In genomic region chr2:160224507-160224906, GRCh38 we compare ENCODE assay signal across 11 cellular contexts. TPM values are rescaled to one million over a fixed set of nuclear protein-coding genes. Genes with fewer than 3 reads are reported as not detected.
DNase-seq lines count a peak whose midpoint lies in the region; ATAC-seq and TF ChIP-seq lines count a peak whose summit lies in the region.
"Had no signal": no experiment of that assay in that cellular context is flagged by ENCODE, and none has a peak within 500 bp of the region (broad histone marks: within the 10 kb centered on the region; RNA-seq: fewer than 3 reads in every experiment).

No MANE protein-coding gene starts in this region.

- H3K36me3 Mint-ChIP-seq in activated CD4-positive, alpha-beta memory T cell treated with anti-CD3 and anti-CD28 coated beads, Interleukin-2, amount 10 ng/mL, durations not matched to agents 7 days and 5 days (ENCODE audit: low read depth) = no peaks in the 10 kb centered on the region

- no peaks in the 10 kb centered on the region for H3K36me3 ChIP-seq in Peyer's patch

- H3K27me3 ChIP-seq in Peyer's patch (no peaks in the 10 kb centered on the region), right cardiac atrium (ENCODE audit: control insufficient read depth, insufficient read depth) (no peaks in the 10 kb centered on the region)

- H3K9me3 Mint-ChIP-seq in activated CD4-positive, alpha-beta memory T cell treated with anti-CD3 and anti-CD28 coated beads, Interleukin-2, amount 10 ng/mL, durations not matched to agents 7 days and 5 days = no peaks in the 10 kb centered on the region

- CTCF ChIA-PET in activated CD4-positive, alpha-beta memory T cell treated with anti-CD3 and anti-CD28 coated beads, Interleukin-2, amount 10 ng/mL, durations not matched to agents 7 days and 5 days (lab: Charles Lee) = interaction anchor here (1.4 to 2.4 kb wide), 2 partner anchors 27 to 46 kb away, joined by 6 to 7 read pairs; no protein-coding TSS in a partner anchor

- H3K4me3 ChIP-seq in skin epidermis = no peak overlapping the region
- no peak overlapping the region for H3K4me3 ChIP-seq in Peyer's patch
- no peak overlapping the region for H3K4me3 ChIP-seq in right cardiac atrium (ENCODE audit: low read length)
- H3K4me3 ChIP-seq: K562, mucosa of descending colon had no signal

- peaks cover 60% of the 10 kb centered on the region for H3K4me1 Mint-ChIP-seq in activated CD4-positive, alpha-beta memory T cell treated with anti-CD3 and anti-CD28 coated beads, Interleukin-2, amount 10 ng/mL, durations not matched to agents 7 days and 5 days

- TF ChIP-seq POLR2A in Peyer's patch (IDR thresholded peaks at IDR 0.05) = no peak

- peak overlapping the region in 17 of 21 experiments; percentile 16 to 84 (median 60) for H3K27ac ChIP-seq in skin epidermis
- H3K27ac ChIP-seq in Peyer's patch = peak overlapping the region in 1 of 4 donors; percentile 96
- no peak overlapping the region for H3K27ac ChIP-seq in right cardiac atrium (ENCODE audit: low read length)

- TF ChIP-seq CTCF in Peyer's patch (IDR thresholded peaks at IDR 0.05) = no peak

- ATAC-seq in GM19467 (IDR thresholded peaks at IDR 0.05; ENCODE audit: unreplicated experiment) (peak; percentile 4), HG03039 (IDR thresholded peaks at IDR 0.05; ENCODE audit: unreplicated experiment) (peak; percentile 13), right cardiac atrium (no peak)

- no peak for DNase-seq in activated CD4-positive, alpha-beta memory T cell treated with anti-CD3 and anti-CD28 coated beads, Interleukin-2, amount 10 ng/mL, durations not matched to agents 7 days and 5 days
- no peak for DNase-seq in stimulated activated naive CD4-positive, alpha-beta T cell treated with Interleukin-2 at 50 U/mL for 16 hours (lab: John Stamatoyannopoulos, UW)
- no peak for DNase-seq in Peyer's patch
- no peak for DNase-seq in right cardiac atrium
- DNase-seq: GF-D8, mucosa of descending colon had no signal

- H3K4me3 Mint-ChIP-seq in activated CD4-positive, alpha-beta memory T cell treated with anti-CD3 and anti-CD28 coated beads, Interleukin-2, amount 10 ng/mL, durations not matched to agents 7 days and 5 days = no peak overlapping the region

- peaks cover 4% of the 10 kb centered on the region for H3K27me3 Mint-ChIP-seq in activated CD4-positive, alpha-beta memory T cell treated with anti-CD3 and anti-CD28 coated beads, Interleukin-2, amount 10 ng/mL, durations not matched to agents 7 days and 5 days

- intact Hi-C loops in right cardiac atrium (cut with DNase I) = no loop called here

- no peaks in the 10 kb centered on the region for H3K9me3 ChIP-seq in Peyer's patch
- H3K9me3 ChIP-seq in right cardiac atrium (ENCODE audit: control insufficient read depth, low read length) = no peaks in the 10 kb centered on the region
- H3K9me3 ChIP-seq: mucosa of descending colon had no signal

- 85% methylated on average over 3 of the region's 3 CpGs for WGBS in right cardiac atrium

- peaks cover 0 to 35% (median 6%) of the 10 kb centered on the region in 4 donors for H3K4me1 ChIP-seq in Peyer's patch
- peaks cover 5% of the 10 kb centered on the region for H3K4me1 ChIP-seq in right cardiac atrium (ENCODE audit: control insufficient read depth, insufficient read depth, low read length)

- POLR2A ChIA-PET in activated CD4-positive, alpha-beta memory T cell treated with anti-CD3 and anti-CD28 coated beads, Interleukin-2, amount 10 ng/mL, durations not matched to agents 7 days and 5 days (lab: Charles Lee) = interaction anchor here (0.9 kb wide), 1 partner anchor 46 kb away, joined by 3 read pairs; no protein-coding TSS in a partner anchor

- H3K27ac Mint-ChIP-seq in activated CD4-positive, alpha-beta memory T cell treated with anti-CD3 and anti-CD28 coated beads, Interleukin-2, amount 10 ng/mL, durations not matched to agents 7 days and 5 days = peak overlapping the region; percentile 41

RNA-seq across cellular contexts. Expression of gene ITGB6, which starts 24.4 kb away (rescaled TPM):
- total RNA-seq in activated CD4-positive, alpha-beta memory T cell treated with anti-CD3 and anti-CD28 coated beads, Interleukin-2, amount 10 ng/mL, durations not matched to agents 7 days and 5 days = not detected
- total RNA-seq in Peyer's patch (10 to 100 TPM in 3 of 4 donors, 1 to 10 TPM in 1; 9.9 to 21.5 (median 15.3) TPM), right cardiac atrium (1 to 10 TPM; 1.1 to 2.2 (median 1.5) TPM)
- polyA plus RNA-seq in right cardiac atrium = 0.32 TPM
- total RNA-seq: fibroblast of villous mesenchyme had no signal
- polyA plus RNA-seq: K562 had no signal

Comparison
In these comparisons a context has a peak if more than half of its experiments do, and no peak if none do; other contexts are left out.
1. ATAC-seq: peak in GM19467 (single experiment) and HG03039 (single experiment); none in right cardiac atrium (0 of 2).